Comparison of ENCODE assay signal across 9 cellular contexts in genomic region chr7:91187061-91187460, GRCh38.
"Had no signal": no experiment of that assay in that cellular context is flagged by ENCODE, and none has a peak within 500 bp of the region (broad histone marks: within the 10 kb centered on the region; RNA-seq: fewer than 3 reads in every experiment).

No MANE protein-coding gene starts in this region.

- DNase-seq: GM23248, GOT3, H7, HFFc6, KG1 had no signal

- FAIRE-seq: HepG2, K562 had no signal

- H3K9ac ChIP-seq: GM23248 had no signal

- H3K36me3 ChIP-seq: HAP-1 had no signal

- H3K27ac ChIP-seq: GM23248 had no signal

- H3K4me3 ChIP-seq: GM23248, HAP-1, K562 had no signal

- H3K9me3 ChIP-seq: HAP-1 had no signal

- H2AFZ ChIP-seq: GM23248 had no signal

- H3K4me1 ChIP-seq: HAP-1 had no signal

- ATAC-seq: HCT116, HepG2 had no signal
